ENCODE assay signal across 16 cellular contexts in genomic region chr11:119990306-119991021, GRCh38.
A peak's percentile ranks its signal among the peaks of the same experiment; 100 is the strongest.
DNase-seq lines count a peak whose midpoint lies in the region; ATAC-seq and TF ChIP-seq lines count a peak whose summit lies in the region.
"Had no signal": no experiment of that assay in that cellular context is flagged by ENCODE, and none has a peak within 500 bp of the region (broad histone marks: within the 10 kb centered on the region; RNA-seq: fewer than 3 reads in every experiment).

No MANE protein-coding gene starts in this region.

- ATAC-seq in esophagus mucosa, result peak; percentile 19
- ATAC-seq: activated T-cell treated with anti-CD3 and anti-CD28 coated beads, Interleukin-2, amount 50 U/mL, for 4 hours; natural killer cell treated with Interleukin-12 subunit alpha and Interleukin-12 subunit beta and Interleukin-15 and Interleukin-18, amount 100 ng/mL, for 72 hours had no signal

- no peak for TF ChIP-seq CTCF in GM20000 (IDR thresholded peaks at IDR 0.05; ENCODE audit: extremely low read depth, missing control alignments)

- H3K27ac ChIP-seq in layer of hippocampus (ENCODE audit: low read depth, low read length) (peak overlapping the region; percentile 85), temporal lobe (ENCODE audit: low read depth, low read length) (peak overlapping the region; percentile 88)
- H3K27ac ChIP-seq: 22Rv1, skin epidermis had no signal

- no peaks in the 10 kb centered on the region for H3K27me3 ChIP-seq in layer of hippocampus (ENCODE audit: control insufficient read depth, insufficient read depth, low read length)

- DNase-seq in DMS 273 (lab: John Stamatoyannopoulos, UW; ENCODE audit: unreplicated experiment) (peak; percentile 26), DMS 273 treated with DMSO at 0.1 percent for 48 hours (lab: John Stamatoyannopoulos, UW) (no peak), GM20000 (ENCODE audit: low spot score) (no peak), NCI-H524 treated with DMSO at 0.1 percent for 48 hours (lab: John Stamatoyannopoulos, UW) (no peak), NCI-H2081 (lab: John Stamatoyannopoulos, UW) (no peak)
- DNase-seq: activated CD4-positive, alpha-beta T cell treated with anti-CD3 and anti-CD28 coated beads for 4 hours; activated T-cell treated with anti-CD3 and anti-CD28 coated beads, Interleukin-2, amount 50 U/mL, for 4 hours; COR-L47; MV-4-11; T-helper 1 cell had no signal
